In the genomic region with DNA sequence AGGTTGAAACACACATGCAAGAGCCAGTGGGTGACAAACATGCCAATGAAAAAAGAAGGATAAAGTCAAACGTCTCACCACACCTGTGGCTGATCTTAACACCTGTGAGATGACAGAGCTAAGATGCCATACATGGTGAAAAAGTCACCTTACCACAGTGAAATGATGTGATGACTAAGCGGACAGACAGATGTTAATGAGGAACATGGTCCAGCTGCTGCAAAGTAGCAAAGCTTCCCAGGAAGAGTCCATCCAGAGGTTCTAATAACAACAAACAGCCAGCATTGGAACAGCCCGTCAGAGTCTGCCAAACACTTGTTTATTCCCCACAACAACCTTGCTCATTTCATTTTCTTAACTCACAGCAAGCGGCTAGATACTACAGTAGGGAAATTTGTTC, we compare ENCODE assay signal across 1 cellular context.
TF ChIP-seq lines count a peak whose summit lies in the region.

No MANE protein-coding gene starts in this region.

TF ChIP-seq in HCT116, 20 proteins besides CTCF, POLR2A, EP300 and RAD21:
- TF ChIP-seq YY1 (IDR thresholded peaks at IDR 0.05; ENCODE audit: extremely low read depth, insufficient replicate concordance, low read depth, low read length) (no peak), SIN3A (IDR thresholded peaks at IDR 0.05; ENCODE audit: low read depth) (no peak), CEBPB (IDR thresholded peaks at IDR 0.05; ENCODE audit: low read depth) (no peak)
- TF ChIP-seq, protein P1, sequence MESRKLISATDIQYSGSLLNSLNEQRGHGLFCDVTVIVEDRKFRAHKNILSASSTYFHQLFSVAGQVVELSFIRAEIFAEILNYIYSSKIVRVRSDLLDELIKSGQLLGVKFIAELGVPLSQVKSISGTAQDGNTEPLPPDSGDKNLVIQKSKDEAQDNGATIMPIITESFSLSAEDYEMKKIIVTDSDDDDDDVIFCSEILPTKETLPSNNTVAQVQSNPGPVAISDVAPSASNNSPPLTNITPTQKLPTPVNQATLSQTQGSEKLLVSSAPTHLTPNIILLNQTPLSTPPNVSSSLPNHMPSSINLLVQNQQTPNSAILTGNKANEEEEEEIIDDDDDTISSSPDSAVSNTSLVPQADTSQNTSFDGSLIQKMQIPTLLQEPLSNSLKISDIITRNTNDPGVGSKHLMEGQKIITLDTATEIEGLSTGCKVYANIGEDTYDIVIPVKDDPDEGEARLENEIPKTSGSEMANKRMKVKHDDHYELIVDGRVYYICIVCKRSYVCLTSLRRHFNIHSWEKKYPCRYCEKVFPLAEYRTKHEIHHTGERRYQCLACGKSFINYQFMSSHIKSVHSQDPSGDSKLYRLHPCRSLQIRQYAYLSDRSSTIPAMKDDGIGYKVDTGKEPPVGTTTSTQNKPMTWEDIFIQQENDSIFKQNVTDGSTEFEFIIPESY (IDR thresholded peaks at IDR 0.05; ENCODE audit: extremely low read depth, insufficient replicate concordance, low read length) = no peak
TF ChIP-seq in HCT116: peak in this region for 0.
